ENCODE assay signal across 20 cellular contexts in the genomic region with DNA sequence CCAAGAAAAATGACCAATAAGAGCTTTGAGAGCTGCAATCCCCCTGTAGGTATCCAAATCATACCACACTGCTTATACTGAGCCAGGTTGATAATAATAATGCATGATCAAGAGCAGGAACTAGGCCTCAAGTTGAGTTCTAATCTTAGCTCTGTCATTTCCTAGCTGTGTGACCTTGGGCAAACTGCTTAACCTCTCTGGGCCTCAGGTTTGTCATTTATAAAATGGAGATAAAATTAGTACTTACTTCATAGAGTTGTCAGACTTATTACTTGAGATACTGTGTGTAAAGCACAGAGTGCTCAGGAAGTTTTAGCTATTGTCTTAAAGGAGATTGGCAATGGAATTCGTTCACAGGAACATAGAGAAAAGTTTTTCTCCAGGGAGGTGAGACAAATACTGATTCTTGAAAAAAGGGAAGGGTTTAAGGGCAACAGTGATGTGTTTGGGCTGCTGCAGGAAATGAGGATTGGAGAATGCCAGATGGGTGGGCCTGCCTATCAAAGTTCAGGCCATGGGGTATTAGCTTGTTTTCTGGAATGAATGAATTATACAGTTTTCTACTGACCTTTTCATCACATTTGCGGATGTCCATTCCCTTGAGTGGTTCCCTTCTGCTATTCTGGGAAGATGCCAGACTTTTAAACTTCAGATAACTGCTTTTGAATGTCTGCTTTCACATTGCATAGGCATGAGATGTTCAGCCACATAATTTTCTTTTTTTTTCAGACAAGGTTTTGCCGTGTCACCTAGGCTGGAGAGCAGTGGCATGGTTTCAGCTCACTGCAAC. TPM values are rescaled to one million over a fixed set of nuclear protein-coding genes. Genes with fewer than 3 reads are reported as not detected.
DNase-seq lines count a peak whose midpoint lies in the region; ATAC-seq and TF ChIP-seq lines count a peak whose summit lies in the region.
"Had no signal": no experiment of that assay in that cellular context is flagged by ENCODE, and none has a peak within 500 bp of the region (broad histone marks: within the 10 kb centered on the region; RNA-seq: fewer than 3 reads in every experiment).

No MANE protein-coding gene starts in this region.

- H3K36me3 ChIP-seq in testis (ENCODE audit: low read depth, missing control alignments): no peaks in the 10 kb centered on the region

- H3K27ac ChIP-seq in AG04450 (ENCODE audit: low read depth, low read length) (peak overlapping the region; percentile 39), right cardiac atrium (ENCODE audit: low read length) (no peak overlapping the region), testis (no peak overlapping the region)

- no peak overlapping the region for H3K4me3 ChIP-seq in AG04450 (ENCODE audit: low read depth, low read length)
- H3K4me3 ChIP-seq in choroid plexus epithelial cell (ENCODE audit: low read depth, low read length): no peak overlapping the region
- no peak overlapping the region for H3K4me3 ChIP-seq in right cardiac atrium (ENCODE audit: low read length)
- no peak overlapping the region for H3K4me3 ChIP-seq in testis

- TF ChIP-seq CTCF in AG04450 (IDR thresholded peaks at IDR 0.05; ENCODE audit: low read depth, low read length) (no peak), choroid plexus epithelial cell (conservative IDR thresholded peaks at IDR 0.05; ENCODE audit: low read depth, low read length) (no peak), testis (IDR thresholded peaks at IDR 0.05) (no peak)

- CTCF ChIA-PET in AG04450 (lab: Charles Lee): interaction anchor here (0.5 to 1.3 kb wide), 8 partner anchors 14 to 277 kb away, joined by 3 to 10 read pairs (median 3); a partner anchor contains a TSS

- no peaks in the 10 kb centered on the region for H3K27me3 ChIP-seq in AG04450 (ENCODE audit: control insufficient read depth, insufficient read depth, low read length)
- no peaks in the 10 kb centered on the region for H3K27me3 ChIP-seq in right cardiac atrium (ENCODE audit: control insufficient read depth, insufficient read depth)
- H3K27me3 ChIP-seq in testis: no peaks in the 10 kb centered on the region

- H3K4me1 ChIP-seq in right cardiac atrium (ENCODE audit: control insufficient read depth, insufficient read depth, low read length): no peaks in the 10 kb centered on the region
- H3K4me1 ChIP-seq in testis: peaks cover 8% of the 10 kb centered on the region

- TF ChIP-seq POLR2A in testis (IDR thresholded peaks at IDR 0.05): no peak

- peak; percentile 65 to 91 for ATAC-seq in right cardiac atrium
- ATAC-seq in GM19455 (IDR thresholded peaks at IDR 0.05; ENCODE audit: unreplicated experiment): no peak
- ATAC-seq in HG03095 (IDR thresholded peaks at IDR 0.05; ENCODE audit: unreplicated experiment): no peak
- ATAC-seq: effector memory CD8-positive, alpha-beta T cell had no signal

- 13% methylated on average over 3 of the region's 3 CpGs for WGBS in right cardiac atrium
- WGBS in testis, 2 donors: 31 to 41% methylated on average over 3 of the region's 3 CpGs

- POLR2A ChIA-PET in AG04450 (lab: Yijun Ruan, JAX): no interaction called here

- no peaks in the 10 kb centered on the region for H3K9me3 ChIP-seq in AG04450 (ENCODE audit: control insufficient read depth, insufficient read depth, low read length)
- no peaks in the 10 kb centered on the region for H3K9me3 ChIP-seq in right cardiac atrium (ENCODE audit: control insufficient read depth, low read length)
- H3K9me3 ChIP-seq in testis: no peaks in the 10 kb centered on the region

- DNase-seq in AG04450 (ENCODE audit: low read depth, low spot score) (no peak), OCI-M1 (lab: John Stamatoyannopoulos, UW) (peak; percentile 21), choroid plexus epithelial cell (ENCODE audit: low read depth) (peak; percentile 82), right cardiac atrium (no peak), testis (no peak)
- DNase-seq in activated CD4-positive, alpha-beta T cell treated with anti-CD3 and anti-CD28 coated beads for 1 hour: no peak
- DNase-seq: activated gamma-delta T cell; anterior cingulate cortex; effector memory CD8-positive, alpha-beta T cell; HCEC 1CT; kidney; MM.1S; NCI-H1694; NCI-H2227 treated with DMSO at 0.1 percent for 48 hours; stimulated activated CD4-positive, alpha-beta T cell treated with anti-CD3 and anti-CD28 coated beads, Interleukin-12 subunit alpha, Interleukin-12 subunit beta, amount 100 ng/mL, for 4 hours; stimulated activated CD8-positive, alpha-beta memory T cell treated with anti-CD3 and anti-CD28 coated beads, Interleukin-4, amount 100 ng/mL, for 48 hours; substantia nigra; SW 1271 had no signal

- intact Hi-C loops in right cardiac atrium (cut with DNase I): loop anchor here in 1 of 4 donors (10.0 kb wide), 1 partner anchor 311 kb away; no protein-coding TSS in a partner anchor
- intact Hi-C loops in testis (cut with DNase I; ENCODE audit: low total_unique reads): no loop called here

RNA-seq across cellular contexts. Expression of a gene that starts 10.2 kb away (rescaled TPM):
- 583 and 610 TPM in 2 replicates for polyA plus RNA-seq in AG04450 (2011; rRNA removed)
- polyA minus RNA-seq in AG04450 (2011; rRNA and poly(A)+ RNA removed): 182 and 220 TPM in 2 replicates
- 100 to 1,000 TPM; 200 to 243 (median 211) TPM for total RNA-seq in right cardiac atrium
- polyA plus RNA-seq in right cardiac atrium: 350 TPM
- total RNA-seq in testis: 100 to 1,000 TPM; 124 to 134 TPM
- 170 TPM for polyA plus RNA-seq in testis (ENCODE audit: insufficient read depth, low read depth, low replicate concordance)

RNA-seq across cellular contexts. Expression of a gene that starts 14.1 kb away (rescaled TPM):
- polyA plus RNA-seq in AG04450 (2011; rRNA removed) (83.5 and 88.2 TPM in 2 replicates), right cardiac atrium (58.8 TPM), testis (ENCODE audit: insufficient read depth, low read depth, low replicate concordance) (164 TPM)
- polyA minus RNA-seq in AG04450 (2011; rRNA and poly(A)+ RNA removed): 45.7 and 50.0 TPM in 2 replicates
- total RNA-seq in right cardiac atrium (10 to 100 TPM; 20.2 to 28.9 (median 25.3) TPM), testis (10 to 100 TPM; 63.0 to 67.3 TPM)

Comparison
In these comparisons a context has a peak if more than half of its experiments do, and no peak if none do; other contexts are left out.
1. DNase-seq: peak in OCI-M1 (single experiment) and choroid plexus epithelial cell (single experiment); none in AG04450 (single experiment), right cardiac atrium (0 of 3), testis (single experiment) and activated CD4-positive, alpha-beta T cell treated with anti-CD3 and anti-CD28 coated beads for 1 hour (single experiment).
2. ATAC-seq: peak in right cardiac atrium (2 of 2); none in GM19455 (single experiment) and HG03095 (single experiment).